In genomic region chr3:115072265-115073008, GRCh38 we compare ENCODE assay signal across 10 cellular contexts.
DNase-seq lines count a peak whose midpoint lies in the region; ATAC-seq, FAIRE-seq and TF ChIP-seq lines count a peak whose summit lies in the region.
"Had no signal": no experiment of that assay in that cellular context is flagged by ENCODE, and none has a peak within 500 bp of the region (broad histone marks: within the 10 kb centered on the region; RNA-seq: fewer than 3 reads in every experiment).

No MANE protein-coding gene starts in this region.

- H3K9ac ChIP-seq in endothelial cell of umbilical vein (replicated peaks; ENCODE audit: extremely low read depth, insufficient read depth, low read length): peak overlapping the region; percentile 23

- BruUV-seq in endothelial cell of umbilical vein (replicated peaks; lab: Mats Ljungman, UMichigan): TSS peak; percentile 35

- H4K20me1 ChIP-seq in endothelial cell of umbilical vein (replicated peaks; ENCODE audit: control insufficient read depth, extremely low read depth, insufficient read depth, low read length): no peaks in the 10 kb centered on the region

- FAIRE-seq in endothelial cell of umbilical vein (lab: Jason Lieb, UNC) (peak; percentile 75), pancreas (lab: Jason Lieb, UNC) (peak; percentile 39)

- no peak overlapping the region for H3K4me3 Mint-ChIP-seq in endothelial cell (ENCODE audit: unreplicated experiment)
- H3K4me3 Mint-ChIP-seq: dendritic cell treated with granulocyte-macrophage colony-stimulating factor and Interleukin-4, amounts not matched to agents 40 ng/mL and 50 ng/mL, for 4 days had no signal

- H3K4me3 ChIP-seq in endothelial cell of umbilical vein (replicated peaks in 1 of 3; ENCODE audit: insufficient read depth in 1 of 3, low read depth in 1 of 3, low read length in 3 of 3): no peak overlapping the region
- no peak overlapping the region for H3K4me3 ChIP-seq in pancreas
- H3K4me3 ChIP-seq: upper lobe of left lung had no signal

- H3K36me3 ChIP-seq in endothelial cell of umbilical vein (ENCODE audit: control insufficient read depth in 2 of 2, extremely low read depth in 1 of 2, insufficient read depth in 2 of 2, low read length in 2 of 2) (no peaks in the 10 kb centered on the region), pancreas (no peaks in the 10 kb centered on the region)
- H3K36me3 ChIP-seq: upper lobe of left lung had no signal

- H3K4me1 ChIP-seq in endothelial cell of umbilical vein (ENCODE audit: control insufficient read depth, extremely low read depth, insufficient read depth, low read length) (peaks cover 35% of the 10 kb centered on the region), pancreas (peaks cover 0 to 13% (median 7%) of the 10 kb centered on the region in 3 donors)

- no peaks in the 10 kb centered on the region for H3K79me2 ChIP-seq in endothelial cell of umbilical vein (ENCODE audit: control insufficient read depth, insufficient read depth, low read length)

- H3K27ac ChIP-seq in endothelial cell of umbilical vein (ENCODE audit: insufficient read depth, low read depth, low read length): peak overlapping the region; percentile 68
- no peak overlapping the region for H3K27ac ChIP-seq in pancreas
- H3K27ac ChIP-seq: upper lobe of left lung had no signal

- whole genome bisulfite sequencing in pancreas, 2 donors: 67 to 69% methylated on average over 6 of the region's 6 CpGs

- H3K4me2 ChIP-seq in endothelial cell of umbilical vein (ENCODE audit: insufficient read depth, low read length): peak overlapping the region; percentile 48

- H3K9me3 ChIP-seq in endothelial cell of umbilical vein (replicated peaks; ENCODE audit: control insufficient read depth, insufficient read depth, low read length) (no peaks in the 10 kb centered on the region), pancreas (no peaks in the 10 kb centered on the region)
- H3K9me3 ChIP-seq: upper lobe of left lung had no signal

- dilution Hi-C loops in endothelial cell of umbilical vein (cut with MboI; ENCODE audit: extremely low pct_ligation_motif_present, low sequenced_read_pairs): no loop called here

- no peaks in the 10 kb centered on the region for H3K9me1 ChIP-seq in endothelial cell of umbilical vein (replicated peaks; ENCODE audit: control insufficient read depth, extremely low read depth, insufficient read depth, low read length)

- H3K27me3 ChIP-seq in endothelial cell of umbilical vein (ENCODE audit: control insufficient read depth in 2 of 2, insufficient read depth in 2 of 2, low read length in 2 of 2): no peaks in the 10 kb centered on the region
- no peaks in the 10 kb centered on the region for H3K27me3 ChIP-seq in pancreas
- H3K27me3 ChIP-seq: upper lobe of left lung had no signal

- H3K27me3 Mint-ChIP-seq in endothelial cell (ENCODE audit: unreplicated experiment): no peaks in the 10 kb centered on the region
- H3K27me3 Mint-ChIP-seq: dendritic cell treated with granulocyte-macrophage colony-stimulating factor and Interleukin-4, amounts not matched to agents 40 ng/mL and 50 ng/mL, for 4 days had no signal

- no peak overlapping the region for H2AFZ ChIP-seq in endothelial cell of umbilical vein (ENCODE audit: low read depth, low read length)

- POLR2A ChIA-PET in endothelial cell of umbilical vein (lab: Charles Lee): no interaction called here

- no peaks in the 10 kb centered on the region for H3K9me3 Mint-ChIP-seq in endothelial cell (ENCODE audit: unreplicated experiment)
- H3K9me3 Mint-ChIP-seq: dendritic cell treated with granulocyte-macrophage colony-stimulating factor and Interleukin-4, amounts not matched to agents 40 ng/mL and 50 ng/mL, for 4 days had no signal

- ATAC-seq in pancreas (peak in 3 of 4 donors; percentile 71 to 76 (median 74)), GM21737 (IDR thresholded peaks at IDR 0.05; ENCODE audit: unreplicated experiment) (no peak), HG02623 (IDR thresholded peaks at IDR 0.05; ENCODE audit: unreplicated experiment) (no peak), HG02763 (IDR thresholded peaks at IDR 0.05; ENCODE audit: unreplicated experiment) (no peak)

- no peak for TF ChIP-seq CTCF in endothelial cell of umbilical vein (IDR thresholded peaks at IDR 0.05; ENCODE audit: extremely low read depth in 1 of 2, insufficient read depth in 1 of 2, low read depth in 1 of 2, low read length in 2 of 2)
- TF ChIP-seq CTCF in pancreas (IDR thresholded peaks at IDR 0.05): no peak
- TF ChIP-seq CTCF in endothelial cell (IDR thresholded peaks at IDR 0.05; ENCODE audit: unreplicated experiment): no peak

- CTCF ChIA-PET in endothelial cell of umbilical vein (lab: Charles Lee): interaction anchor here (1.4 to 1.5 kb wide), 2 partner anchors 14 to 19 kb away, joined by 3 read pairs; no protein-coding TSS in a partner anchor

- TF ChIP-seq POLR2A in endothelial cell of umbilical vein (IDR thresholded peaks at IDR 0.05; ENCODE audit: low read depth, low read length): no peak

- H3K4me1 Mint-ChIP-seq in endothelial cell (ENCODE audit: unreplicated experiment): no peaks in the 10 kb centered on the region

- no peaks in the 10 kb centered on the region for H3K36me3 Mint-ChIP-seq in endothelial cell (ENCODE audit: low read depth, unreplicated experiment)

- H3K27ac Mint-ChIP-seq in endothelial cell (ENCODE audit: unreplicated experiment): no peak overlapping the region
- H3K27ac Mint-ChIP-seq: dendritic cell treated with granulocyte-macrophage colony-stimulating factor and Interleukin-4, amounts not matched to agents 40 ng/mL and 50 ng/mL, for 4 days had no signal

- intact Hi-C loops in endothelial cell of umbilical vein (cut with micrococcal nuclease) (loop anchor here (1.0 kb wide), 1 partner anchor 75 kb away; the partner anchor contains the start of gene ZBTB20), pancreas (cut with DNase I) (no loop called here)

- peak; percentile 49 for DNase-seq in DMS53 (lab: John Stamatoyannopoulos, UW)
- peak; percentile 18 for DNase-seq in NCI-H226
- peak; percentile 88 for DNase-seq in endothelial cell of umbilical vein (ENCODE audit: low read depth, low spot score)
- DNase-seq in pancreas: no peak
- DNase-seq in endothelial cell (ENCODE audit: low spot score): no peak
- DNase-seq: upper lobe of left lung had no signal

TF ChIP-seq in endothelial cell of umbilical vein, 7 proteins besides CTCF, POLR2A, EP300 and RAD21:
- TF ChIP-seq JUN (IDR thresholded peaks at IDR 0.05; ENCODE audit: borderline replicate concordance, insufficient read depth, insufficient read length, low read depth) (peak; percentile 69), GATA2 (IDR thresholded peaks at IDR 0.05; ENCODE audit: insufficient read depth, insufficient read length, low read depth, low read length) (no peak), MAX (IDR thresholded peaks at IDR 0.05; ENCODE audit: insufficient read depth, insufficient read length) (no peak), MYC (IDR thresholded peaks at IDR 0.05; ENCODE audit: low read depth, low read length) (no peak), FOS (IDR thresholded peaks at IDR 0.05; ENCODE audit: borderline replicate concordance, insufficient read depth, low read length) (peak; percentile 67), EZH2 (IDR thresholded peaks at IDR 0.05; ENCODE audit: borderline replicate concordance, low read depth, low read length, severe bottlenecking) (no peak)

Comparison
In these comparisons a context has a peak if more than half of its experiments do, and no peak if none do; other contexts are left out.
1. DNase-seq: peak in DMS53 (single experiment), NCI-H226 (single experiment) and endothelial cell of umbilical vein (single experiment); none in pancreas (0 of 6) and endothelial cell (single experiment).
2. ATAC-seq: peak in pancreas (3 of 4); none in GM21737 (single experiment), HG02623 (single experiment) and HG02763 (single experiment).